12 cellular contexts compared by ENCODE assay signal in genomic region chr6:24522090-24522820, GRCh38. TPM values are rescaled to one million over a fixed set of nuclear protein-coding genes. Genes with fewer than 3 reads are reported as not detected.
DNase-seq lines count a peak whose midpoint lies in the region; ATAC-seq and TF ChIP-seq lines count a peak whose summit lies in the region.
"Had no signal": no experiment of that assay in that cellular context is flagged by ENCODE, and none has a peak within 500 bp of the region (broad histone marks: within the 10 kb centered on the region; RNA-seq: fewer than 3 reads in every experiment).

No MANE protein-coding gene starts in this region.

- no TSS peak for BruUV-seq in Calu3 (replicated peaks; lab: Mats Ljungman, UMichigan)

- ATAC-seq in GM18511 (IDR thresholded peaks at IDR 0.05; ENCODE audit: unreplicated experiment) (peak; percentile 43), HG03064 (IDR thresholded peaks at IDR 0.05; ENCODE audit: low read depth, unreplicated experiment) (peak; percentile 47), WTC11 (no peak)
- ATAC-seq: HCT116; stimulated activated effector memory CD8-positive, alpha-beta T cell treated with anti-CD3 and anti-CD28 coated beads, Interleukin-12 subunit alpha, Interleukin-12 subunit beta, amount 100 ng/mL, for 72 hours had no signal

- intact Hi-C loops in Calu3 (cut with micrococcal nuclease; ENCODE audit: unreplicated experiment): loop anchor here (5.0 kb wide), 1 partner anchor 495 kb away; no protein-coding TSS in a partner anchor

- no peak overlapping the region for H3K4me3 Mint-ChIP-seq in Calu3 (ENCODE audit: low read depth, unreplicated experiment)
- no peak overlapping the region for H3K4me3 Mint-ChIP-seq in WTC11
- H3K4me3 Mint-ChIP-seq: stimulated activated effector memory CD8-positive, alpha-beta T cell treated with anti-CD3 and anti-CD28 coated beads, Interleukin-12 subunit alpha, Interleukin-12 subunit beta, amount 100 ng/mL, for 72 hours had no signal

- DNase-seq in NCI-H2227 (lab: John Stamatoyannopoulos, UW; ENCODE audit: unreplicated experiment) (peak; percentile 75), kidney glomerular epithelial cell (lab: John Stamatoyannopoulos, UW) (peak; percentile 85), Calu3 (no peak), ureter (ENCODE audit: low spot score) (no peak), UCSD-AML1 (lab: John Stamatoyannopoulos, UW; ENCODE audit: unreplicated experiment) (no peak), WTC11 (ENCODE audit: low spot score) (no peak)
- DNase-seq: activated effector memory CD4-positive, alpha-beta T cell treated with anti-CD3 and anti-CD28 coated beads, Interleukin-2, amount 50 U/mL, for 16 hours; mesendoderm had no signal

- POLR2A ChIA-PET in WTC11 (lab: Charles Lee): interaction anchor here (0.6 kb wide), 1 partner anchor 267 kb away, joined by 7 read pairs; no protein-coding TSS in a partner anchor

- H3K36me3 Mint-ChIP-seq in Calu3 (ENCODE audit: insufficient read depth, unreplicated experiment) (no peaks in the 10 kb centered on the region), WTC11 (no peaks in the 10 kb centered on the region)

- H3K9me3 Mint-ChIP-seq in Calu3 (ENCODE audit: low read depth, unreplicated experiment): no peaks in the 10 kb centered on the region
- no peaks in the 10 kb centered on the region for H3K9me3 Mint-ChIP-seq in WTC11
- H3K9me3 Mint-ChIP-seq: stimulated activated effector memory CD8-positive, alpha-beta T cell treated with anti-CD3 and anti-CD28 coated beads, Interleukin-12 subunit alpha, Interleukin-12 subunit beta, amount 100 ng/mL, for 72 hours had no signal

- no peak overlapping the region for H3K27ac Mint-ChIP-seq in Calu3 (ENCODE audit: unreplicated experiment)
- no peak overlapping the region for H3K27ac Mint-ChIP-seq in WTC11
- H3K27ac Mint-ChIP-seq: stimulated activated effector memory CD8-positive, alpha-beta T cell treated with anti-CD3 and anti-CD28 coated beads, Interleukin-12 subunit alpha, Interleukin-12 subunit beta, amount 100 ng/mL, for 72 hours had no signal

- CTCF ChIA-PET in Calu3 (lab: Charles Lee) (interaction anchor here (0.6 to 1.8 kb wide), 6 partner anchors 27 to 1207 kb away, joined by 3 to 30 read pairs (median 5); partner anchors contain the start of gene ALDH5A1), WTC11 (lab: Charles Lee) (interaction anchor here (0.6 to 2.2 kb wide), 11 partner anchors 14 to 181 kb away, joined by 3 to 58 read pairs (median 5); partner anchors contain the start of gene ALDH5A1)

- H3K27me3 Mint-ChIP-seq in Calu3 (ENCODE audit: unreplicated experiment) (no peaks in the 10 kb centered on the region), WTC11 (ENCODE audit: low read depth) (no peaks in the 10 kb centered on the region)

- TF ChIP-seq CTCF in Calu3 (IDR thresholded peaks at IDR 0.05; ENCODE audit: unreplicated experiment) (no peak), WTC11 (IDR thresholded peaks at IDR 0.05) (no peak)

- H3K4me1 Mint-ChIP-seq in Calu3 (ENCODE audit: low read depth, unreplicated experiment) (peaks cover 16% of the 10 kb centered on the region), WTC11 (no peaks in the 10 kb centered on the region)
- H3K4me1 Mint-ChIP-seq: stimulated activated effector memory CD8-positive, alpha-beta T cell treated with anti-CD3 and anti-CD28 coated beads, Interleukin-12 subunit alpha, Interleukin-12 subunit beta, amount 100 ng/mL, for 72 hours had no signal

TF ChIP-seq in WTC11, 78 proteins besides CTCF, POLR2A, EP300 and RAD21:
- TF ChIP-seq ZNF317 (CRISPR knock-in tag; IDR thresholded peaks at IDR 0.05; ENCODE audit: borderline replicate concordance, low read depth) (no peak), ATF1 (CRISPR knock-in tag; IDR thresholded peaks at IDR 0.05) (no peak), CDX4 (CRISPR knock-in tag; IDR thresholded peaks at IDR 0.05; ENCODE audit: borderline replicate concordance) (no peak), FOXJ3 (CRISPR knock-in tag; IDR thresholded peaks at IDR 0.05; ENCODE audit: borderline replicate concordance) (no peak), NFE2L1 (CRISPR knock-in tag; IDR thresholded peaks at IDR 0.05) (no peak), RORB (CRISPR knock-in tag; IDR thresholded peaks at IDR 0.05) (no peak), ZNF121 (CRISPR knock-in tag; IDR thresholded peaks at IDR 0.05) (no peak), JUN (CRISPR knock-in tag; IDR thresholded peaks at IDR 0.05) (no peak), SOX15 (CRISPR knock-in tag; IDR thresholded peaks at IDR 0.05) (no peak), ZNF219 (CRISPR knock-in tag; IDR thresholded peaks at IDR 0.05; ENCODE audit: borderline replicate concordance) (no peak), FOXK1 (CRISPR knock-in tag; IDR thresholded peaks at IDR 0.05) (no peak), HMGA2 (CRISPR knock-in tag; IDR thresholded peaks at IDR 0.05) (no peak), NR3C1 (CRISPR knock-in tag; conservative IDR thresholded peaks at IDR 0.05; ENCODE audit: low read depth) (no peak)

RNA-seq across cellular contexts. Expression of gene ALDH5A1, which starts 27.5 kb away (rescaled TPM):
- total RNA-seq in Calu3 (2022) (22.2 and 23.2 TPM in 2 replicates), ureter (39.6 TPM), WTC11 (2021) (5.1 to 6.7 TPM (median 5.5 TPM) in 3 replicates)

RNA-seq across cellular contexts. Expression of gene GPLD1, which starts 32.9 kb away (rescaled TPM):
- 2.0 and 3.5 TPM in 2 replicates for total RNA-seq in Calu3 (2022)
- total RNA-seq in ureter: 6.2 TPM
- total RNA-seq in WTC11 (2021): 5.7 to 8.4 TPM (median 6.3 TPM) in 3 replicates

Comparison
In these comparisons a context has a peak if more than half of its experiments do, and no peak if none do; other contexts are left out.
1. DNase-seq: peak in NCI-H2227 (single experiment) and kidney glomerular epithelial cell (single experiment); none in Calu3 (single experiment), ureter (single experiment), UCSD-AML1 (single experiment) and WTC11 (single experiment).